In genomic region chr7:48084727-48085432, GRCh38 we compare ENCODE assay signal across 8 cellular contexts. TPM values are rescaled to one million over a fixed set of nuclear protein-coding genes. Genes with fewer than 3 reads are reported as not detected.
A peak's percentile ranks its signal among the peaks of the same experiment; 100 is the strongest.
DNase-seq lines count a peak whose midpoint lies in the region; ATAC-seq and TF ChIP-seq lines count a peak whose summit lies in the region.

No MANE protein-coding gene starts in this region.

- H4K20me1 ChIP-seq in SK-N-SH (ENCODE audit: insufficient read depth): no peaks in the 10 kb centered on the region

- H3K36me3 ChIP-seq in ACC112 (ENCODE audit: insufficient read depth, low read length) (peaks cover 1% of the 10 kb centered on the region; the same call in 1 of the 2 replicates), SK-N-SH (replicated peaks in 1 of 2; ENCODE audit: control insufficient read depth in 1 of 2, insufficient read depth in 2 of 2, low read length in 1 of 2) (no peaks in the 10 kb centered on the region)

- TF ChIP-seq CTCF in SK-N-SH (IDR thresholded peaks at IDR 0.05): no peak

- H3K27me3 ChIP-seq in ACC112 (ENCODE audit: insufficient read depth, low read length): no peaks in the 10 kb centered on the region
- no peaks in the 10 kb centered on the region for H3K27me3 ChIP-seq in SK-N-SH (ENCODE audit: insufficient read depth)

- no peak for TF ChIP-seq RAD21 in SK-N-SH (IDR thresholded peaks at IDR 0.05; ENCODE audit: low read length)

- H3K9me2 ChIP-seq in SK-N-SH: no peaks in the 10 kb centered on the region

- no peaks in the 10 kb centered on the region for H3K9me3 ChIP-seq in SK-N-SH

- TF ChIP-seq EP300 in SK-N-SH (IDR thresholded peaks at IDR 0.05; ENCODE audit: borderline replicate concordance in 1 of 2, low read depth in 1 of 2, low read length in 1 of 2): peak; percentile 37 to 98; a peak in 3 of 4 replicates

- H3K79me2 ChIP-seq in ACC112 (ENCODE audit: control insufficient read depth, insufficient read depth, low read length, unreplicated experiment) (peaks cover 7% of the 10 kb centered on the region), SK-N-SH (ENCODE audit: insufficient read depth) (peaks cover 6% of the 10 kb centered on the region)

- peak; percentile 56 for ATAC-seq in HG03280 (IDR thresholded peaks at IDR 0.05; ENCODE audit: unreplicated experiment)

- H3K4me3 ChIP-seq in ACC112 (ENCODE audit: low read depth, low read length): peak overlapping the region; percentile 14; the same call in 1 of the 2 replicates
- H3K4me3 ChIP-seq in SK-N-SH (ENCODE audit: low read depth in 2 of 2, low read length in 1 of 2): no peak overlapping the region

- H3K4me2 ChIP-seq in SK-N-SH: peak overlapping the region; percentile 97

- POLR2A ChIA-PET in SK-N-SH (lab: Yijun Ruan, JAX): interaction anchor here (0.6 kb wide), 1 partner anchor 362 kb away, joined by 3 read pairs; no protein-coding TSS in a partner anchor

- H3K27ac ChIP-seq in ACC112 (ENCODE audit: low read depth, low read length): peak overlapping the region; percentile 98
- peak overlapping the region; percentile 73 to 100; a peak in 3 of 4 replicates for H3K27ac ChIP-seq in SK-N-SH (ENCODE audit: low read depth in 2 of 2, low read length in 1 of 2)

- DNase-seq in GM19238 (ENCODE audit: insufficient read length, low spot score) (peak; percentile 46), SK-N-SH (peak; percentile 40), islet precursor cell (peak; percentile 98), DMS 273 (lab: John Stamatoyannopoulos, UW; ENCODE audit: unreplicated experiment) (no peak)
- DNase-seq in activated naive CD8-positive, alpha-beta T cell treated with anti-CD3 and anti-CD28 coated beads, Interleukin-2, amount 50 U/mL, for 16 hours (ENCODE audit: low read depth, low spot score): peak; percentile 47
- peak; percentile 60 for DNase-seq in stimulated activated CD8-positive, alpha-beta memory T cell treated with anti-CD3 and anti-CD28 coated beads, Interleukin-12 subunit alpha, Interleukin-12 subunit beta, amount 100 ng/mL, for 1 hour (ENCODE audit: low read depth)

- peaks cover 35% of the 10 kb centered on the region for H3F3A ChIP-seq in SK-N-SH (replicated peaks; ENCODE audit: insufficient read depth)

- 28% methylated on average over 9 of the region's 9 CpGs for WGBS in SK-N-SH (ENCODE audit: low lambda C conversion rate)

- H2AFZ ChIP-seq in ACC112 (ENCODE audit: low read length, unreplicated experiment) (no peak overlapping the region), SK-N-SH (ENCODE audit: low read depth) (peak overlapping the region; percentile 26; the same call in 1 of the 2 replicates)

- CTCF ChIA-PET in SK-N-SH (lab: Yijun Ruan, JAX): interaction anchor here (1.0 to 8.4 kb wide), 4 partner anchors 10 to 140 kb away, joined by 3 to 63 read pairs (median 4); no protein-coding TSS in a partner anchor

- H3K4me1 ChIP-seq in ACC112 (ENCODE audit: control insufficient read depth, insufficient read depth, low read length, unreplicated experiment) (peaks cover 54% of the 10 kb centered on the region), SK-N-SH (ENCODE audit: control insufficient read depth in 1 of 2, insufficient read depth in 2 of 2, low read depth in 1 of 2, low read length in 1 of 2) (peaks cover 16 to 37% of the 10 kb centered on the region in 2 experiments)

- peak overlapping the region; percentile 46; the same call in 1 of the 2 replicates for H3K9ac ChIP-seq in SK-N-SH

TF ChIP-seq in SK-N-SH, 30 proteins besides CTCF, POLR2A, EP300 and RAD21 (continues in another document):
- TF ChIP-seq, protein P1, sequence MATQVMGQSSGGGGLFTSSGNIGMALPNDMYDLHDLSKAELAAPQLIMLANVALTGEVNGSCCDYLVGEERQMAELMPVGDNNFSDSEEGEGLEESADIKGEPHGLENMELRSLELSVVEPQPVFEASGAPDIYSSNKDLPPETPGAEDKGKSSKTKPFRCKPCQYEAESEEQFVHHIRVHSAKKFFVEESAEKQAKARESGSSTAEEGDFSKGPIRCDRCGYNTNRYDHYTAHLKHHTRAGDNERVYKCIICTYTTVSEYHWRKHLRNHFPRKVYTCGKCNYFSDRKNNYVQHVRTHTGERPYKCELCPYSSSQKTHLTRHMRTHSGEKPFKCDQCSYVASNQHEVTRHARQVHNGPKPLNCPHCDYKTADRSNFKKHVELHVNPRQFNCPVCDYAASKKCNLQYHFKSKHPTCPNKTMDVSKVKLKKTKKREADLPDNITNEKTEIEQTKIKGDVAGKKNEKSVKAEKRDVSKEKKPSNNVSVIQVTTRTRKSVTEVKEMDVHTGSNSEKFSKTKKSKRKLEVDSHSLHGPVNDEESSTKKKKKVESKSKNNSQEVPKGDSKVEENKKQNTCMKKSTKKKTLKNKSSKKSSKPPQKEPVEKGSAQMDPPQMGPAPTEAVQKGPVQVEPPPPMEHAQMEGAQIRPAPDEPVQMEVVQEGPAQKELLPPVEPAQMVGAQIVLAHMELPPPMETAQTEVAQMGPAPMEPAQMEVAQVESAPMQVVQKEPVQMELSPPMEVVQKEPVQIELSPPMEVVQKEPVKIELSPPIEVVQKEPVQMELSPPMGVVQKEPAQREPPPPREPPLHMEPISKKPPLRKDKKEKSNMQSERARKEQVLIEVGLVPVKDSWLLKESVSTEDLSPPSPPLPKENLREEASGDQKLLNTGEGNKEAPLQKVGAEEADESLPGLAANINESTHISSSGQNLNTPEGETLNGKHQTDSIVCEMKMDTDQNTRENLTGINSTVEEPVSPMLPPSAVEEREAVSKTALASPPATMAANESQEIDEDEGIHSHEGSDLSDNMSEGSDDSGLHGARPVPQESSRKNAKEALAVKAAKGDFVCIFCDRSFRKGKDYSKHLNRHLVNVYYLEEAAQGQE (IDR thresholded peaks at IDR 0.05; ENCODE audit: low read depth, low read length): peak; percentile 81
- peak; percentile 42; the same call in 1 of the 2 replicates for TF ChIP-seq TAF1 (IDR thresholded peaks at IDR 0.05; ENCODE audit: borderline replicate concordance, low read depth, low read length)
- no peak for TF ChIP-seq CHD2 (IDR thresholded peaks at IDR 0.05; ENCODE audit: low read length, partially characterized antibody)
- TF ChIP-seq MXI1 (IDR thresholded peaks at IDR 0.05; ENCODE audit: low read depth, low read length): no peak
- no peak for TF ChIP-seq RFX5 (IDR thresholded peaks at IDR 0.05; ENCODE audit: low read length)
- TF ChIP-seq USF2 (IDR thresholded peaks at IDR 0.05; ENCODE audit: borderline replicate concordance, low read depth, low read length): no peak
- TF ChIP-seq EZH2phosphoT487 (IDR thresholded peaks at IDR 0.05; ENCODE audit: borderline replicate concordance, low read depth): no peak
- peak; percentile 78 for TF ChIP-seq MAX (IDR thresholded peaks at IDR 0.05; ENCODE audit: low read depth)
- TF ChIP-seq SIN3A (IDR thresholded peaks at IDR 0.05; ENCODE audit: borderline replicate concordance, low read depth, low read length): peak; percentile 79; the same call in 1 of the 2 replicates
- no peak for TF ChIP-seq RCOR1 (IDR thresholded peaks at IDR 0.05; ENCODE audit: low read length)
- TF ChIP-seq ELF1 (IDR thresholded peaks at IDR 0.05): no peak; the same call in 1 of the 2 replicates
- TF ChIP-seq YY1 (IDR thresholded peaks at IDR 0.05; ENCODE audit: low read depth): no peak
- peak; percentile 100 for TF ChIP-seq JUND (IDR thresholded peaks at IDR 0.05)
- peak; percentile 100 for TF ChIP-seq RXRA (IDR thresholded peaks at IDR 0.05; ENCODE audit: borderline replicate concordance, low read depth)
- peak; percentile 94 for TF ChIP-seq TEAD4 (IDR thresholded peaks at IDR 0.05; ENCODE audit: borderline replicate concordance, insufficient read depth)
- TF ChIP-seq, protein P2, sequence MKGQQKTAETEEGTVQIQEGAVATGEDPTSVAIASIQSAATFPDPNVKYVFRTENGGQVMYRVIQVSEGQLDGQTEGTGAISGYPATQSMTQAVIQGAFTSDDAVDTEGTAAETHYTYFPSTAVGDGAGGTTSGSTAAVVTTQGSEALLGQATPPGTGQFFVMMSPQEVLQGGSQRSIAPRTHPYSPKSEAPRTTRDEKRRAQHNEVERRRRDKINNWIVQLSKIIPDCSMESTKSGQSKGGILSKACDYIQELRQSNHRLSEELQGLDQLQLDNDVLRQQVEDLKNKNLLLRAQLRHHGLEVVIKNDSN (IDR thresholded peaks at IDR 0.05; ENCODE audit: borderline replicate concordance, low read depth): no peak
- TF ChIP-seq PBX3 (IDR thresholded peaks at IDR 0.05): peak; percentile 88
- peak; percentile 100 for TF ChIP-seq FOSL2 (IDR thresholded peaks at IDR 0.05; ENCODE audit: borderline replicate concordance, low read depth)
- TF ChIP-seq SMC3 (IDR thresholded peaks at IDR 0.05; ENCODE audit: low read depth, low read length): no peak
- no peak for TF ChIP-seq FOXJ3 (CRISPR knock-in tag; IDR thresholded peaks at IDR 0.05)

RNA-seq across cellular contexts. Expression of gene UPP1, which starts 4.2 kb away (rescaled TPM):
- 56.9 and 57.5 TPM in 2 replicates for polyA plus RNA-seq in SK-N-SH (2012; rRNA removed)
- polyA plus RNA-seq in SK-N-SH (2012; cell fraction: cytosol; rRNA removed): 26.2 and 38.7 TPM in 2 replicates
- 145 and 194 TPM in 2 replicates for polyA plus RNA-seq in SK-N-SH (2012; cell fraction: nucleus; rRNA removed)

RNA-seq across cellular contexts. Expression of gene C7orf57, which starts 49.5 kb away (rescaled TPM):
- 0.41 and 0.71 TPM in 2 replicates for polyA plus RNA-seq in SK-N-SH (2012; rRNA removed)
- 0.50 TPM in 2 replicates for polyA plus RNA-seq in SK-N-SH (2012; cell fraction: cytosol; rRNA removed)
- 0.28 and 0.93 TPM in 2 replicates for polyA plus RNA-seq in SK-N-SH (2012; cell fraction: nucleus; rRNA removed)

RNA-seq across cellular contexts. Expression of gene SUN3, which starts 56.0 kb away (rescaled TPM):
- 0.12 TPM in 1 of 2 replicates, not detected in the other for polyA plus RNA-seq in SK-N-SH (2012; rRNA removed)
- not detected in 2 replicates for polyA plus RNA-seq in SK-N-SH (2012; cell fraction: cytosol; rRNA removed)
- 0.07 TPM in 2 replicates for polyA plus RNA-seq in SK-N-SH (2012; cell fraction: nucleus; rRNA removed)
